ENCODE assay signal across 1 cellular context in the genomic region with DNA sequence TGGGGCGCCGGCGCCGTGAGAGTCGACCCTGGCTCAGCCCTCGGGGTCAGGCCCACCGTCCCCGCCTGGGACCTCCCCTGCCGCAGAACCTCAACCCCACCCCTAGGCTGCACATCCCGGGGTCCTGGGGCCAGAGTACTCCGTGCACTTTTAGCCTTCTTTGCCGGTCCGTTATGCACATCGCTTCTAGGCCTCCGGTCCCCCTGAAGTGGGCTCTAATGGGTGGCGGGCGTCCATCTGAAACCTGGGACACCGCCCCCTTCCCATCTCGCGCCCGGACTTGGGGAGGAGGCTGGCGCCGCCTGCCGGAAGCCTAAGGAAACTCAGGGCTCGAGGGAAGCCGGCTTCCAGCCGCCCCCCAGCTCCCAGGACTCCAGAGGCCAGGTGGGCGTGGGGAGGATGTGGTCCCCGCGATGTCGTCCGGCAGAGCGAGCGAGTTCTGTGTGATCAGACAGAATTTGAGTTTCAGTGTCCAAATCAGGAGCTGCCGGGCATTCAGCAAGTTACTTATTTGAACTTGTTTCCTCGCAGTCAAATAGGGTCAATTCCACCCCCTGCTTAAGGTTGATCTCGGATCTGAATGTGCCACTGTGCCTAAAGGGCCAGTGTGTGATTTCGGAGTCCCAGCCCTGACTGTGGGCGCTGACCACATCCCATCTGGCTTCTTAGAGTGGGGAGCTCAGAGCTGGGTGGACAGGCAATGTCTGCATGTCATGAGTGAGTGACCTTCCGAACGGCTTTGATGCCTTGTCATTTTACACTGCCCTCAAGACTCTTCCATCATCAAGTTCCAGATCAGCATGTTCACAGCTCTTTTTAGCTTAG.
TF ChIP-seq lines count a peak whose summit lies in the region.

No MANE protein-coding gene starts in this region.

TF ChIP-seq in HepG2, 621 proteins besides CTCF, POLR2A, EP300 and RAD21 (continued from another document and continues in another):
- TF ChIP-seq, protein P1, sequence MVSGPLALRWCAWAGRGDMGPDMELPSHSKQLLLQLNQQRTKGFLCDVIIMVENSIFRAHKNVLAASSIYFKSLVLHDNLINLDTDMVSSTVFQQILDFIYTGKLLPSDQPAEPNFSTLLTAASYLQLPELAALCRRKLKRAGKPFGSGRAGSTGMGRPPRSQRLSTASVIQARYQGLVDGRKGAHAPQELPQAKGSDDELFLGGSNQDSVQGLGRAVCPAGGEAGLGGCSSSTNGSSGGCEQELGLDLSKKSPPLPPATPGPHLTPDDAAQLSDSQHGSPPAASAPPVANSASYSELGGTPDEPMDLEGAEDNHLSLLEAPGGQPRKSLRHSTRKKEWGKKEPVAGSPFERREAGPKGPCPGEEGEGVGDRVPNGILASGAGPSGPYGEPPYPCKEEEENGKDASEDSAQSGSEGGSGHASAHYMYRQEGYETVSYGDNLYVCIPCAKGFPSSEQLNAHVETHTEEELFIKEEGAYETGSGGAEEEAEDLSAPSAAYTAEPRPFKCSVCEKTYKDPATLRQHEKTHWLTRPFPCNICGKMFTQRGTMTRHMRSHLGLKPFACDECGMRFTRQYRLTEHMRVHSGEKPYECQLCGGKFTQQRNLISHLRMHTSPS (CRISPR knock-in tag; IDR thresholded peaks at IDR 0.05; ENCODE audit: low read depth): peak; percentile 68; the same call in 1 of the 2 replicates
- TF ChIP-seq, protein P2, sequence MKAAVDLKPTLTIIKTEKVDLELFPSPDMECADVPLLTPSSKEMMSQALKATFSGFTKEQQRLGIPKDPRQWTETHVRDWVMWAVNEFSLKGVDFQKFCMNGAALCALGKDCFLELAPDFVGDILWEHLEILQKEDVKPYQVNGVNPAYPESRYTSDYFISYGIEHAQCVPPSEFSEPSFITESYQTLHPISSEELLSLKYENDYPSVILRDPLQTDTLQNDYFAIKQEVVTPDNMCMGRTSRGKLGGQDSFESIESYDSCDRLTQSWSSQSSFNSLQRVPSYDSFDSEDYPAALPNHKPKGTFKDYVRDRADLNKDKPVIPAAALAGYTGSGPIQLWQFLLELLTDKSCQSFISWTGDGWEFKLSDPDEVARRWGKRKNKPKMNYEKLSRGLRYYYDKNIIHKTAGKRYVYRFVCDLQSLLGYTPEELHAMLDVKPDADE (CRISPR knock-in tag; IDR thresholded peaks at IDR 0.05): peak; percentile 47; the same call in 1 of the 2 replicates
- TF ChIP-seq MAFG (CRISPR knock-in tag; IDR thresholded peaks at IDR 0.05) (peak; percentile 31; the same call in 1 of the 2 replicates), ATRX (CRISPR knock-in tag; IDR thresholded peaks at IDR 0.05; ENCODE audit: borderline replicate concordance) (no peak), ZNF563 (CRISPR knock-in tag; IDR thresholded peaks at IDR 0.05) (peak; percentile 43), ZBTB8A (CRISPR knock-in tag; IDR thresholded peaks at IDR 0.05; ENCODE audit: borderline replicate concordance, low read depth) (no peak), KDM6A (CRISPR knock-in tag; IDR thresholded peaks at IDR 0.05; ENCODE audit: low read depth) (no peak), ZFP36 (IDR thresholded peaks at IDR 0.05; ENCODE audit: borderline replicate concordance, low read depth, low read length, partially characterized antibody) (no peak), BRD4 (CRISPR knock-in tag; IDR thresholded peaks at IDR 0.05) (no peak), SOX5 (CRISPR knock-in tag; IDR thresholded peaks at IDR 0.05; ENCODE audit: borderline replicate concordance) (no peak), SAP130 (CRISPR knock-in tag; IDR thresholded peaks at IDR 0.05; ENCODE audit: low read depth) (peak; percentile 41; the same call in 1 of the 2 replicates), ZMYM3 (CRISPR knock-in tag; IDR thresholded peaks at IDR 0.05) (peak; percentile 39; the same call in 1 of the 2 replicates), HNF4A (CRISPR knock-in tag; IDR thresholded peaks at IDR 0.05) (no peak), ESRRA (CRISPR knock-in tag; IDR thresholded peaks at IDR 0.05; ENCODE audit: low read depth) (peak; percentile 40; the same call in 1 of the 2 replicates), SNRNP70 (IDR thresholded peaks at IDR 0.05; ENCODE audit: low read depth, low read length) (no peak), ZNF615 (CRISPR knock-in tag; IDR thresholded peaks at IDR 0.05; ENCODE audit: borderline replicate concordance) (no peak), ZNF350 (CRISPR knock-in tag; IDR thresholded peaks at IDR 0.05; ENCODE audit: borderline replicate concordance, low read depth) (no peak), CBX1 (IDR thresholded peaks at IDR 0.05; ENCODE audit: low read depth) (no peak), ZC3H4 (CRISPR knock-in tag; IDR thresholded peaks at IDR 0.05; ENCODE audit: borderline replicate concordance) (no peak), ZNF777 (CRISPR knock-in tag; IDR thresholded peaks at IDR 0.05) (no peak), ZNF224 (CRISPR knock-in tag; IDR thresholded peaks at IDR 0.05) (no peak), FLYWCH1 (CRISPR knock-in tag; IDR thresholded peaks at IDR 0.05) (no peak), ZNF34 (CRISPR knock-in tag; IDR thresholded peaks at IDR 0.05; ENCODE audit: borderline replicate concordance) (no peak), KDM2A (CRISPR knock-in tag; IDR thresholded peaks at IDR 0.05; ENCODE audit: borderline replicate concordance, low read depth) (peak; percentile 66), KLF11 (CRISPR knock-in tag; IDR thresholded peaks at IDR 0.05) (no peak), ARID2 (CRISPR knock-in tag; IDR thresholded peaks at IDR 0.05; ENCODE audit: borderline replicate concordance) (no peak), ZSCAN30 (CRISPR knock-in tag; IDR thresholded peaks at IDR 0.05) (no peak), ZNF619 (CRISPR knock-in tag; IDR thresholded peaks at IDR 0.05) (peak; percentile 57; the same call in 1 of the 2 replicates), YEATS4 (CRISPR knock-in tag; IDR thresholded peaks at IDR 0.05; ENCODE audit: borderline replicate concordance) (no peak), MAF1 (CRISPR knock-in tag; IDR thresholded peaks at IDR 0.05; ENCODE audit: borderline replicate concordance) (no peak), ZNF446 (CRISPR knock-in tag; IDR thresholded peaks at IDR 0.05) (peak; percentile 80; the same call in 1 of the 2 replicates), PRMT3 (CRISPR knock-in tag; IDR thresholded peaks at IDR 0.05; ENCODE audit: borderline replicate concordance, low read depth) (no peak)
- TF ChIP-seq, protein P3, sequence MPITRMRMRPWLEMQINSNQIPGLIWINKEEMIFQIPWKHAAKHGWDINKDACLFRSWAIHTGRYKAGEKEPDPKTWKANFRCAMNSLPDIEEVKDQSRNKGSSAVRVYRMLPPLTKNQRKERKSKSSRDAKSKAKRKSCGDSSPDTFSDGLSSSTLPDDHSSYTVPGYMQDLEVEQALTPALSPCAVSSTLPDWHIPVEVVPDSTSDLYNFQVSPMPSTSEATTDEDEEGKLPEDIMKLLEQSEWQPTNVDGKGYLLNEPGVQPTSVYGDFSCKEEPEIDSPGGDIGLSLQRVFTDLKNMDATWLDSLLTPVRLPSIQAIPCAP (CRISPR knock-in tag; IDR thresholded peaks at IDR 0.05; ENCODE audit: low read depth): no peak
- TF ChIP-seq, protein P4, sequence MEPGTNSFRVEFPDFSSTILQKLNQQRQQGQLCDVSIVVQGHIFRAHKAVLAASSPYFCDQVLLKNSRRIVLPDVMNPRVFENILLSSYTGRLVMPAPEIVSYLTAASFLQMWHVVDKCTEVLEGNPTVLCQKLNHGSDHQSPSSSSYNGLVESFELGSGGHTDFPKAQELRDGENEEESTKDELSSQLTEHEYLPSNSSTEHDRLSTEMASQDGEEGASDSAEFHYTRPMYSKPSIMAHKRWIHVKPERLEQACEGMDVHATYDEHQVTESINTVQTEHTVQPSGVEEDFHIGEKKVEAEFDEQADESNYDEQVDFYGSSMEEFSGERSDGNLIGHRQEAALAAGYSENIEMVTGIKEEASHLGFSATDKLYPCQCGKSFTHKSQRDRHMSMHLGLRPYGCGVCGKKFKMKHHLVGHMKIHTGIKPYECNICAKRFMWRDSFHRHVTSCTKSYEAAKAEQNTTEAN (CRISPR knock-in tag; conservative IDR thresholded peaks at IDR 0.05): no peak
- TF ChIP-seq, protein P5, sequence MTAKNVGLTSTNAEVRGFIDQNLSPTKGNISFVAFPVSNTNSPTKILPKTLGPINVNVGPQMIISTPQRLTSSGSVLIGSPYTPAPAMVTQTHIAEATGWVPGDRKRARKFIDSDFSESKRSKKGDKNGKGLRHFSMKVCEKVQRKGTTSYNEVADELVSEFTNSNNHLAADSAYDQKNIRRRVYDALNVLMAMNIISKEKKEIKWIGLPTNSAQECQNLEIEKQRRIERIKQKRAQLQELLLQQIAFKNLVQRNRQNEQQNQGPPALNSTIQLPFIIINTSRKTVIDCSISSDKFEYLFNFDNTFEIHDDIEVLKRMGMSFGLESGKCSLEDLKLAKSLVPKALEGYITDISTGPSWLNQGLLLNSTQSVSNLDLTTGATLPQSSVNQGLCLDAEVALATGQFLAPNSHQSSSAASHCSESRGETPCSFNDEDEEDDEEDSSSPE (CRISPR knock-in tag; IDR thresholded peaks at IDR 0.05): peak; percentile 10; the same call in 1 of the 2 replicates
- TF ChIP-seq, protein P6, sequence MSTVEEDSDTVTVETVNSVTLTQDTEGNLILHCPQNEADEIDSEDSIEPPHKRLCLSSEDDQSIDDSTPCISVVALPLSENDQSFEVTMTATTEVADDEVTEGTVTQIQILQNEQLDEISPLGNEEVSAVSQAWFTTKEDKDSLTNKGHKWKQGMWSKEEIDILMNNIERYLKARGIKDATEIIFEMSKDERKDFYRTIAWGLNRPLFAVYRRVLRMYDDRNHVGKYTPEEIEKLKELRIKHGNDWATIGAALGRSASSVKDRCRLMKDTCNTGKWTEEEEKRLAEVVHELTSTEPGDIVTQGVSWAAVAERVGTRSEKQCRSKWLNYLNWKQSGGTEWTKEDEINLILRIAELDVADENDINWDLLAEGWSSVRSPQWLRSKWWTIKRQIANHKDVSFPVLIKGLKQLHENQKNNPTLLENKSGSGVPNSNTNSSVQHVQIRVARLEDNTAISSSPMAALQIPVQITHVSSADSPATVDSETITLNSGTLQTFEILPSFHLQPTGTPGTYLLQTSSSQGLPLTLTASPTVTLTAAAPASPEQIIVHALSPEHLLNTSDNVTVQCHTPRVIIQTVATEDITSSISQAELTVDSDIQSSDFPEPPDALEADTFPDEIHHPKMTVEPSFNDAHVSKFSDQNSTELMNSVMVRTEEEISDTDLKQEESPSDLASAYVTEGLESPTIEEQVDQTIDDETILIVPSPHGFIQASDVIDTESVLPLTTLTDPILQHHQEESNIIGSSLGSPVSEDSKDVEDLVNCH (CRISPR knock-in tag; IDR thresholded peaks at IDR 0.05): no peak
- TF ChIP-seq, protein P7, sequence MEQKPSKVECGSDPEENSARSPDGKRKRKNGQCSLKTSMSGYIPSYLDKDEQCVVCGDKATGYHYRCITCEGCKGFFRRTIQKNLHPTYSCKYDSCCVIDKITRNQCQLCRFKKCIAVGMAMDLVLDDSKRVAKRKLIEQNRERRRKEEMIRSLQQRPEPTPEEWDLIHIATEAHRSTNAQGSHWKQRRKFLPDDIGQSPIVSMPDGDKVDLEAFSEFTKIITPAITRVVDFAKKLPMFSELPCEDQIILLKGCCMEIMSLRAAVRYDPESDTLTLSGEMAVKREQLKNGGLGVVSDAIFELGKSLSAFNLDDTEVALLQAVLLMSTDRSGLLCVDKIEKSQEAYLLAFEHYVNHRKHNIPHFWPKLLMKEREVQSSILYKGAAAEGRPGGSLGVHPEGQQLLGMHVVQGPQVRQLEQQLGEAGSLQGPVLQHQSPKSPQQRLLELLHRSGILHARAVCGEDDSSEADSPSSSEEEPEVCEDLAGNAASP (CRISPR knock-in tag; IDR thresholded peaks at IDR 0.05; ENCODE audit: borderline replicate concordance): no peak
- TF ChIP-seq, protein P8, sequence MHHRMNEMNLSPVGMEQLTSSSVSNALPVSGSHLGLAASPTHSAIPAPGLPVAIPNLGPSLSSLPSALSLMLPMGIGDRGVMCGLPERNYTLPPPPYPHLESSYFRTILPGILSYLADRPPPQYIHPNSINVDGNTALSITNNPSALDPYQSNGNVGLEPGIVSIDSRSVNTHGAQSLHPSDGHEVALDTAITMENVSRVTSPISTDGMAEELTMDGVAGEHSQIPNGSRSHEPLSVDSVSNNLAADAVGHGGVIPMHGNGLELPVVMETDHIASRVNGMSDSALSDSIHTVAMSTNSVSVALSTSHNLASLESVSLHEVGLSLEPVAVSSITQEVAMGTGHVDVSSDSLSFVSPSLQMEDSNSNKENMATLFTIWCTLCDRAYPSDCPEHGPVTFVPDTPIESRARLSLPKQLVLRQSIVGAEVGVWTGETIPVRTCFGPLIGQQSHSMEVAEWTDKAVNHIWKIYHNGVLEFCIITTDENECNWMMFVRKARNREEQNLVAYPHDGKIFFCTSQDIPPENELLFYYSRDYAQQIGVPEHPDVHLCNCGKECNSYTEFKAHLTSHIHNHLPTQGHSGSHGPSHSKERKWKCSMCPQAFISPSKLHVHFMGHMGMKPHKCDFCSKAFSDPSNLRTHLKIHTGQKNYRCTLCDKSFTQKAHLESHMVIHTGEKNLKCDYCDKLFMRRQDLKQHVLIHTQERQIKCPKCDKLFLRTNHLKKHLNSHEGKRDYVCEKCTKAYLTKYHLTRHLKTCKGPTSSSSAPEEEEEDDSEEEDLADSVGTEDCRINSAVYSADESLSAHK (CRISPR knock-in tag; IDR thresholded peaks at IDR 0.05; ENCODE audit: borderline replicate concordance): 0 out of 2 replicates have a peak, but pooled peaks have one; percentile 1
- TF ChIP-seq, protein P9, sequence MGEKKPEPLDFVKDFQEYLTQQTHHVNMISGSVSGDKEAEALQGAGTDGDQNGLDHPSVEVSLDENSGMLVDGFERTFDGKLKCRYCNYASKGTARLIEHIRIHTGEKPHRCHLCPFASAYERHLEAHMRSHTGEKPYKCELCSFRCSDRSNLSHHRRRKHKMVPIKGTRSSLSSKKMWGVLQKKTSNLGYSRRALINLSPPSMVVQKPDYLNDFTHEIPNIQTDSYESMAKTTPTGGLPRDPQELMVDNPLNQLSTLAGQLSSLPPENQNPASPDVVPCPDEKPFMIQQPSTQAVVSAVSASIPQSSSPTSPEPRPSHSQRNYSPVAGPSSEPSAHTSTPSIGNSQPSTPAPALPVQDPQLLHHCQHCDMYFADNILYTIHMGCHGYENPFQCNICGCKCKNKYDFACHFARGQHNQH (CRISPR knock-in tag; IDR thresholded peaks at IDR 0.05): peak; percentile 43; the same call in 1 of the 2 replicates
- TF ChIP-seq, protein P10, sequence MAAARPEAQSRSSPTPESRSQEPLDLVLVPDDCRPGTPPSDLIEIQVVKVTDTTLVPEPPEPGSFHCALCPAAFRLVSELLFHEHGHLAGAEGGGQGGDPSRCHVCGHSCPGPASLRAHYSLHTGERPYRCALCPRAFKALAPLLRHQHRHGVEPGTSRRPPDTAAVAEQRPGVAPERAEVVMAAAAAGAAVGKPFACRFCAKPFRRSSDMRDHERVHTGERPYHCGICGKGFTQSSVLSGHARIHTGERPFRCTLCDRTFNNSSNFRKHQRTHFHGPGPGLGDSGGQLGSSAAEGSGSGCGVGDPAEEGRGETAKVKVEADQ (CRISPR knock-in tag; IDR thresholded peaks at IDR 0.05; ENCODE audit: borderline replicate concordance): no peak
- TF ChIP-seq, protein P11, sequence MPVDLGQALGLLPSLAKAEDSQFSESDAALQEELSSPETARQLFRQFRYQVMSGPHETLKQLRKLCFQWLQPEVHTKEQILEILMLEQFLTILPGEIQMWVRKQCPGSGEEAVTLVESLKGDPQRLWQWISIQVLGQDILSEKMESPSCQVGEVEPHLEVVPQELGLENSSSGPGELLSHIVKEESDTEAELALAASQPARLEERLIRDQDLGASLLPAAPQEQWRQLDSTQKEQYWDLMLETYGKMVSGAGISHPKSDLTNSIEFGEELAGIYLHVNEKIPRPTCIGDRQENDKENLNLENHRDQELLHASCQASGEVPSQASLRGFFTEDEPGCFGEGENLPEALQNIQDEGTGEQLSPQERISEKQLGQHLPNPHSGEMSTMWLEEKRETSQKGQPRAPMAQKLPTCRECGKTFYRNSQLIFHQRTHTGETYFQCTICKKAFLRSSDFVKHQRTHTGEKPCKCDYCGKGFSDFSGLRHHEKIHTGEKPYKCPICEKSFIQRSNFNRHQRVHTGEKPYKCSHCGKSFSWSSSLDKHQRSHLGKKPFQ (CRISPR knock-in tag; IDR thresholded peaks at IDR 0.05; ENCODE audit: insufficient replicate concordance): no peak
